ENCODE assay signal across 8 cellular contexts in genomic region chr5:177429248-177430045, GRCh38. TPM values are rescaled to one million over a fixed set of nuclear protein-coding genes. Genes with fewer than 3 reads are reported as not detected.
A peak's percentile ranks its signal among the peaks of the same experiment; 100 is the strongest.
DNase-seq lines count a peak whose midpoint lies in the region; ATAC-seq and TF ChIP-seq lines count a peak whose summit lies in the region.

No MANE protein-coding gene starts in this region.

- H3K36me3 ChIP-seq in right atrium auricular region (peaks cover 26% of the 10 kb centered on the region), ovary (no peaks in the 10 kb centered on the region)

- H3K9me3 ChIP-seq in right atrium auricular region (no peaks in the 10 kb centered on the region), ovary (no peaks in the 10 kb centered on the region)

- 88 to 97% (median 93%) methylated on average over 6 of the region's 6 CpGs for WGBS in ovary, 3 donors

- no peak for TF ChIP-seq POLR2A in ovary (IDR thresholded peaks at IDR 0.05)

- ATAC-seq in GM21390 (IDR thresholded peaks at IDR 0.05; ENCODE audit: unreplicated experiment) (no peak), HG02759 (IDR thresholded peaks at IDR 0.05; ENCODE audit: unreplicated experiment) (no peak)

- H3K27me3 ChIP-seq in right atrium auricular region: no peaks in the 10 kb centered on the region
- no peaks in the 10 kb centered on the region for H3K27me3 ChIP-seq in ovary

- DNase-seq in NAMALWA (ENCODE audit: low spot score) (peak; percentile 74), right atrium auricular region (ENCODE audit: low spot score) (no peak), ovary (no peak), DMS79 treated with DMSO at 0.1 percent for 48 hours (lab: John Stamatoyannopoulos, UW) (no peak)
- DNase-seq in activated CD8-positive, alpha-beta memory T cell treated with anti-CD3 and anti-CD28 coated beads, Interleukin-2, amount 50 U/mL, for 1 hour (ENCODE audit: extremely low read depth): peak; percentile 66
- peak; percentile 65 to 86 (median 86) for DNase-seq in stimulated activated CD4-positive, alpha-beta T cell treated with anti-CD3 and anti-CD28 coated beads, TNF-alpha, amount 100 ng/mL, for 4 hours (ENCODE audit: low read depth in 3 of 3)

- H3K4me3 ChIP-seq in right atrium auricular region (no peak overlapping the region), ovary (no peak overlapping the region)

- peak overlapping the region; percentile 4 to 18 for H3K27ac ChIP-seq in right atrium auricular region
- no peak overlapping the region for H3K27ac ChIP-seq in ovary

- intact Hi-C loops in ovary (cut with DNase I): no loop called here

- TF ChIP-seq CTCF in right atrium auricular region (IDR thresholded peaks at IDR 0.05) (no peak), ovary (IDR thresholded peaks at IDR 0.05) (no peak)

- H3K4me1 ChIP-seq in right atrium auricular region (peaks cover 0 to 39% of the 10 kb centered on the region in 2 donors), ovary (ENCODE audit: insufficient read depth) (peaks cover 11% of the 10 kb centered on the region)

- TF ChIP-seq EP300 in ovary (IDR thresholded peaks at IDR 0.05): no peak

RNA-seq across cellular contexts. Expression of gene GRK6, which starts 3.0 kb away (rescaled TPM):
- 10 to 100 TPM in 1 of 2 donors, 1 to 10 TPM in 1; 9.9 to 14.1 TPM for total RNA-seq in right atrium auricular region
- 10 to 100 TPM; 13.6 to 30.3 (median 21.7) TPM for total RNA-seq in ovary
- polyA plus RNA-seq in ovary: 10 to 100 TPM in 1 of 2 donors, 1 to 10 TPM in 1; 5.9 to 15.3 TPM

RNA-seq across cellular contexts. Expression of gene PRR7, which starts 17.2 kb away (rescaled TPM):
- 1 to 10 TPM in 1 of 2 donors, under 1 TPM in 1; 0.90 to 1.1 TPM for total RNA-seq in right atrium auricular region
- total RNA-seq in ovary: 10 to 100 TPM in 1 of 7 donors, 1 to 10 TPM in 5, under 1 TPM in 1; 0.66 to 11.4 (median 2.1) TPM
- under 1 TPM in 1 of 2 donors, not detected in 1; 0.51 TPM for polyA plus RNA-seq in ovary

RNA-seq across cellular contexts. Expression of gene F12, which starts 20.1 kb away (rescaled TPM):
- total RNA-seq in right atrium auricular region (under 1 TPM in 1 of 2 donors, not detected in 1; 0.43 TPM), ovary (1 to 10 TPM in 1 of 7 donors, under 1 TPM in 1, not detected in 5; 0.28 to 1.7 TPM)
- polyA plus RNA-seq in ovary: not detected

RNA-seq across cellular contexts. Expression of gene PFN3, which starts 29.0 kb away (rescaled TPM):
- total RNA-seq in right atrium auricular region (not detected), ovary (not detected)
- polyA plus RNA-seq in ovary: not detected

RNA-seq across cellular contexts. Expression of gene DBN1, which starts 44.0 kb away (rescaled TPM):
- total RNA-seq in right atrium auricular region (10 to 100 TPM; 25.0 to 47.2 TPM), ovary (10 to 100 TPM; 35.1 to 91.6 (median 57.0) TPM)
- 10 to 100 TPM; 18.4 to 55.4 TPM for polyA plus RNA-seq in ovary

Comparison
In these comparisons a context has a peak if more than half of its experiments do, and no peak if none do; other contexts are left out.
1. DNase-seq: peak in NAMALWA (single experiment), activated CD8-positive, alpha-beta memory T cell treated with anti-CD3 and anti-CD28 coated beads, Interleukin-2, amount 50 U/mL, for 1 hour (single experiment) and stimulated activated CD4-positive, alpha-beta T cell treated with anti-CD3 and anti-CD28 coated beads, TNF-alpha, amount 100 ng/mL, for 4 hours (3 of 3); none in right atrium auricular region (single experiment), ovary (0 of 5) and DMS79 treated with DMSO at 0.1 percent for 48 hours (single experiment).
2. H3K27ac ChIP-seq: peak in right atrium auricular region (2 of 2); none in ovary (0 of 2).